Comparison of ENCODE assay signal across 12 cellular contexts in genomic region chr13:51425410-51426042, GRCh38. TPM values are rescaled to one million over a fixed set of nuclear protein-coding genes. Genes with fewer than 3 reads are reported as not detected.
A peak's percentile ranks its signal among the peaks of the same experiment; 100 is the strongest.
DNase-seq lines count a peak whose midpoint lies in the region; ATAC-seq and TF ChIP-seq lines count a peak whose summit lies in the region.
"Had no signal": no experiment of that assay in that cellular context is flagged by ENCODE, and none has a peak within 500 bp of the region (broad histone marks: within the 10 kb centered on the region; RNA-seq: fewer than 3 reads in every experiment).

No MANE protein-coding gene starts in this region.

- H3K27me3 Mint-ChIP-seq in osteocyte (ENCODE audit: unreplicated experiment), result no peaks in the 10 kb centered on the region
- H3K27me3 Mint-ChIP-seq in activated CD8-positive, alpha-beta T cell treated with anti-CD3 and anti-CD28 coated beads for 36 hours, result no peaks in the 10 kb centered on the region
- H3K27me3 Mint-ChIP-seq: CD8-positive, alpha-beta memory T cell had no signal

- peaks cover 31% of the 10 kb centered on the region for H3K36me3 Mint-ChIP-seq in osteocyte (ENCODE audit: unreplicated experiment)
- H3K36me3 Mint-ChIP-seq in activated CD8-positive, alpha-beta T cell treated with anti-CD3 and anti-CD28 coated beads for 36 hours (ENCODE audit: low read depth), result peaks cover 42% of the 10 kb centered on the region

- intact Hi-C loops in heart right ventricle (cut with DNase I), result no loop called here
- intact Hi-C loops in activated CD8-positive, alpha-beta T cell treated with anti-CD3 and anti-CD28 coated beads for 36 hours (cut with micrococcal nuclease), result no loop called here

- H3K36me3 ChIP-seq in adipocyte (ENCODE audit: control insufficient read depth, insufficient read depth, low read length, severe bottlenecking) (peaks cover 39% of the 10 kb centered on the region), heart right ventricle (peaks cover 0 to 50% (median 11%) of the 10 kb centered on the region in 9 donors)

- peak overlapping the region; percentile 35 for H3K27ac Mint-ChIP-seq in osteocyte (ENCODE audit: unreplicated experiment)
- H3K27ac Mint-ChIP-seq in activated CD8-positive, alpha-beta T cell treated with anti-CD3 and anti-CD28 coated beads for 36 hours, result no peak overlapping the region
- H3K27ac Mint-ChIP-seq: activated T-cell treated with anti-CD3 and anti-CD28 coated beads, Interleukin-2, amount 50 U/mL, for 72 hours had no signal

- no peak overlapping the region for H3K27ac ChIP-seq in heart right ventricle

- DNase-seq in EH (ENCODE audit: low read depth) (peak; percentile 59), adipocyte (ENCODE audit: low read depth) (peak; percentile 78), heart right ventricle (no peak), osteocyte (ENCODE audit: extremely low spot score, unreplicated experiment) (no peak), foreskin melanocyte (no peak)
- no peak for DNase-seq in activated CD8-positive, alpha-beta T cell treated with anti-CD3 and anti-CD28 coated beads for 36 hours
- no peak for DNase-seq in stimulated activated CD4-positive, alpha-beta T cell treated with anti-CD3 and anti-CD28 coated beads, Interleukin-12 subunit alpha, Interleukin-12 subunit beta, amount 100 ng/mL, for 4 hours
- DNase-seq: activated T-cell treated with anti-CD3 and anti-CD28 coated beads, Interleukin-2, amount 50 U/mL, for 72 hours; CD8-positive, alpha-beta memory T cell; cerebellar nuclear complex; NCI-H510A treated with DMSO at 0.1 percent for 48 hours had no signal

- CTCF ChIA-PET in activated CD8-positive, alpha-beta T cell treated with anti-CD3 and anti-CD28 coated beads for 36 hours (lab: Charles Lee), result no interaction called here

- H3K27me3 ChIP-seq in adipocyte (replicated peaks; ENCODE audit: control insufficient read depth, insufficient read depth, low read length) (no peaks in the 10 kb centered on the region), heart right ventricle (no peaks in the 10 kb centered on the region)

- no peaks in the 10 kb centered on the region for H3K9me3 Mint-ChIP-seq in osteocyte (ENCODE audit: unreplicated experiment)
- H3K9me3 Mint-ChIP-seq in activated CD8-positive, alpha-beta T cell treated with anti-CD3 and anti-CD28 coated beads for 36 hours, result no peaks in the 10 kb centered on the region
- H3K9me3 Mint-ChIP-seq: activated T-cell treated with anti-CD3 and anti-CD28 coated beads, Interleukin-2, amount 50 U/mL, for 72 hours; CD8-positive, alpha-beta memory T cell had no signal

- H3K4me3 ChIP-seq in adipocyte (ENCODE audit: low read length), result peak overlapping the region; percentile 21
- no peak overlapping the region for H3K4me3 ChIP-seq in heart right ventricle

- no peak overlapping the region for H3K9ac ChIP-seq in adipocyte (ENCODE audit: low read length)

- ATAC-seq in heart right ventricle, result peak in 7 of 8 donors; percentile 44 to 86 (median 64)
- ATAC-seq in activated CD8-positive, alpha-beta T cell treated with anti-CD3 and anti-CD28 coated beads for 36 hours, result no peak
- no peak for ATAC-seq in GM21447 (IDR thresholded peaks at IDR 0.05; ENCODE audit: unreplicated experiment)
- ATAC-seq: activated T-cell treated with anti-CD3 and anti-CD28 coated beads, Interleukin-2, amount 50 U/mL, for 72 hours had no signal

- TF ChIP-seq CTCF in heart right ventricle (IDR thresholded peaks at IDR 0.05) (no peak), osteocyte (IDR thresholded peaks at IDR 0.05) (no peak)
- TF ChIP-seq CTCF in activated CD8-positive, alpha-beta T cell treated with anti-CD3 and anti-CD28 coated beads for 36 hours (IDR thresholded peaks at IDR 0.05), result no peak

- POLR2A ChIA-PET in activated CD8-positive, alpha-beta T cell treated with anti-CD3 and anti-CD28 coated beads for 36 hours (lab: Charles Lee), result interaction anchor here (0.6 kb wide), 1 partner anchor 32 kb away, joined by 3 read pairs; no protein-coding TSS in a partner anchor

- H3K4me3 Mint-ChIP-seq in osteocyte (ENCODE audit: unreplicated experiment), result no peak overlapping the region
- H3K4me3 Mint-ChIP-seq in activated CD8-positive, alpha-beta T cell treated with anti-CD3 and anti-CD28 coated beads for 36 hours, result no peak overlapping the region
- H3K4me3 Mint-ChIP-seq: activated T-cell treated with anti-CD3 and anti-CD28 coated beads, Interleukin-2, amount 50 U/mL, for 72 hours had no signal

- H3K9me3 ChIP-seq in adipocyte (ENCODE audit: control insufficient read depth, low read length) (no peaks in the 10 kb centered on the region), heart right ventricle (no peaks in the 10 kb centered on the region)

- peaks cover 22% of the 10 kb centered on the region for H3K4me1 ChIP-seq in adipocyte (ENCODE audit: control insufficient read depth, insufficient read depth, low read length)
- peaks cover 0 to 56% (median 29%) of the 10 kb centered on the region in 9 donors for H3K4me1 ChIP-seq in heart right ventricle

- peaks cover 38% of the 10 kb centered on the region for H3K4me1 Mint-ChIP-seq in osteocyte (ENCODE audit: unreplicated experiment)
- peaks cover 71% of the 10 kb centered on the region for H3K4me1 Mint-ChIP-seq in activated CD8-positive, alpha-beta T cell treated with anti-CD3 and anti-CD28 coated beads for 36 hours (ENCODE audit: low read depth)

- WGBS in heart right ventricle, 2 donors, result 65 to 67% methylated on average over 4 of the region's 4 CpGs

RNA-seq across cellular contexts. Expression of gene INTS6, which starts 27.3 kb away (rescaled TPM):
- total RNA-seq in heart right ventricle (10 to 100 TPM; 20.2 to 31.1 (median 24.8) TPM), osteocyte (36.4 and 39.4 TPM in 2 replicates)
- polyA plus RNA-seq in heart right ventricle, result 10 to 100 TPM in 1 of 2 donors, 1 to 10 TPM in 1; 7.1 to 11.0 TPM
- total RNA-seq in activated CD8-positive, alpha-beta T cell treated with anti-CD3 and anti-CD28 coated beads for 36 hours, result 10 to 100 TPM; 52.4 to 54.5 TPM

Comparison
In these comparisons a context has a peak if more than half of its experiments do, and no peak if none do; other contexts are left out.
1. DNase-seq: peak in EH (single experiment) and adipocyte (single experiment); none in heart right ventricle (0 of 2), osteocyte (single experiment), activated CD8-positive, alpha-beta T cell treated with anti-CD3 and anti-CD28 coated beads for 36 hours (single experiment), foreskin melanocyte (single experiment) and stimulated activated CD4-positive, alpha-beta T cell treated with anti-CD3 and anti-CD28 coated beads, Interleukin-12 subunit alpha, Interleukin-12 subunit beta, amount 100 ng/mL, for 4 hours (single experiment).
2. ATAC-seq: peak in heart right ventricle (7 of 8); none in activated CD8-positive, alpha-beta T cell treated with anti-CD3 and anti-CD28 coated beads for 36 hours (single experiment) and GM21447 (single experiment).